1 cellular context compared by ENCODE assay signal in genomic region chr2:101435011-101435862, GRCh38.
TF ChIP-seq lines count a peak whose summit lies in the region.

No MANE protein-coding gene starts in this region.

TF ChIP-seq in WTC11, 78 proteins besides CTCF, POLR2A, EP300 and RAD21 (continued from another document):
- no peak for TF ChIP-seq PRDM15 (CRISPR knock-in tag; IDR thresholded peaks at IDR 0.05)
- TF ChIP-seq MAX (CRISPR knock-in tag; IDR thresholded peaks at IDR 0.05) = no peak
